Comparison of ENCODE assay signal across 28 cellular contexts in genomic region chr3:25508433-25508832, GRCh38.
DNase-seq lines count a peak whose midpoint lies in the region; ATAC-seq and TF ChIP-seq lines count a peak whose summit lies in the region.
"Had no signal": no experiment of that assay in that cellular context is flagged by ENCODE, and none has a peak within 500 bp of the region (broad histone marks: within the 10 kb centered on the region; RNA-seq: fewer than 3 reads in every experiment).

No MANE protein-coding gene starts in this region.

- peaks cover 48% of the 10 kb centered on the region for H3K4me1 Mint-ChIP-seq in type B pancreatic cell (ENCODE audit: unreplicated experiment)
- H3K4me1 Mint-ChIP-seq: activated naive CD8-positive, alpha-beta T cell treated with anti-CD3 and anti-CD28 coated beads, Interleukin-2, amount 10 ng/mL, durations not matched to agents 7 days and 5 days; CD4-positive, CD25-positive, alpha-beta regulatory T cell; naive thymus-derived CD4-positive, alpha-beta T cell; T-helper 17 cell had no signal

- H3K9me3 Mint-ChIP-seq in type B pancreatic cell, result peaks cover 11% of the 10 kb centered on the region
- H3K9me3 Mint-ChIP-seq: activated naive CD8-positive, alpha-beta T cell treated with anti-CD3 and anti-CD28 coated beads, Interleukin-2, amount 10 ng/mL, durations not matched to agents 7 days and 5 days had no signal

- H3K4me1 ChIP-seq in esophagus muscularis mucosa (peaks cover 50 to 76% (median 60%) of the 10 kb centered on the region in 4 donors), prostate gland (replicated peaks) (no peaks in the 10 kb centered on the region), upper lobe of left lung (peaks cover 0 to 6% (median 3%) of the 10 kb centered on the region in 4 donors)
- H3K4me1 ChIP-seq: body of pancreas, Peyer's patch had no signal

- H3K27me3 Mint-ChIP-seq in type B pancreatic cell, result no peaks in the 10 kb centered on the region

- H3K4me3 Mint-ChIP-seq in type B pancreatic cell, result no peak overlapping the region
- H3K4me3 Mint-ChIP-seq: activated naive CD8-positive, alpha-beta T cell treated with anti-CD3 and anti-CD28 coated beads, Interleukin-2, amount 10 ng/mL, durations not matched to agents 7 days and 5 days; CD4-positive, CD25-positive, alpha-beta regulatory T cell; naive thymus-derived CD4-positive, alpha-beta T cell; stimulated activated naive B cell treated with anti-CD40 and anti-IgM and Interleukin-4, amounts not matched to agents 10 μg/mL and 1 μg/mL and 100 μg/mL, for 72 hours; T-helper 17 cell had no signal

- TF ChIP-seq CTCF in esophagus muscularis mucosa (IDR thresholded peaks at IDR 0.05) (no peak), prostate gland (IDR thresholded peaks at IDR 0.05) (no peak), upper lobe of left lung (IDR thresholded peaks at IDR 0.05) (no peak), type B pancreatic cell (conservative IDR thresholded peaks at IDR 0.05) (no peak)

- H3K27me3 ChIP-seq in esophagus muscularis mucosa (no peaks in the 10 kb centered on the region), prostate gland (replicated peaks; ENCODE audit: insufficient read depth) (no peaks in the 10 kb centered on the region), upper lobe of left lung (no peaks in the 10 kb centered on the region)
- H3K27me3 ChIP-seq: body of pancreas, Peyer's patch had no signal

- H3K36me3 Mint-ChIP-seq in type B pancreatic cell, result peaks cover 34% of the 10 kb centered on the region
- H3K36me3 Mint-ChIP-seq: activated naive CD8-positive, alpha-beta T cell treated with anti-CD3 and anti-CD28 coated beads, Interleukin-2, amount 10 ng/mL, durations not matched to agents 7 days and 5 days; CD4-positive, CD25-positive, alpha-beta regulatory T cell; naive thymus-derived CD4-positive, alpha-beta T cell; stimulated activated naive B cell treated with anti-CD40 and anti-IgM and Interleukin-4, amounts not matched to agents 10 μg/mL and 1 μg/mL and 100 μg/mL, for 72 hours had no signal

- no peaks in the 10 kb centered on the region for H3K9me3 ChIP-seq in esophagus muscularis mucosa
- H3K9me3 ChIP-seq in prostate gland, result no peaks in the 10 kb centered on the region
- H3K9me3 ChIP-seq in upper lobe of left lung, result no peaks in the 10 kb centered on the region
- H3K9me3 ChIP-seq: body of pancreas, Peyer's patch had no signal

- peaks cover 0 to 10% (median 0%) of the 10 kb centered on the region in 4 donors for H3K36me3 ChIP-seq in esophagus muscularis mucosa
- no peaks in the 10 kb centered on the region for H3K36me3 ChIP-seq in prostate gland
- no peaks in the 10 kb centered on the region for H3K36me3 ChIP-seq in upper lobe of left lung
- H3K36me3 ChIP-seq: Peyer's patch had no signal

- no peak overlapping the region for H3K27ac Mint-ChIP-seq in type B pancreatic cell
- H3K27ac Mint-ChIP-seq: activated naive CD8-positive, alpha-beta T cell treated with anti-CD3 and anti-CD28 coated beads, Interleukin-2, amount 10 ng/mL, durations not matched to agents 7 days and 5 days; CD4-positive, CD25-positive, alpha-beta regulatory T cell; naive thymus-derived CD4-positive, alpha-beta T cell; stimulated activated naive B cell treated with anti-CD40 and anti-IgM and Interleukin-4, amounts not matched to agents 10 μg/mL and 1 μg/mL and 100 μg/mL, for 72 hours; T-helper 17 cell had no signal

- ATAC-seq in Right ventricle myocardium superior (ENCODE audit: poor library complexity), result peak; percentile 38
- no peak for ATAC-seq in left cardiac atrium
- no peak for ATAC-seq in upper lobe of left lung (ENCODE audit: low FRiP score in 2 of 2)
- ATAC-seq: body of pancreas; naive thymus-derived CD4-positive, alpha-beta T cell; stimulated activated naive B cell treated with anti-CD40 and anti-IgM and Interleukin-4, amounts not matched to agents 10 μg/mL and 1 μg/mL and 100 μg/mL, for 72 hours; T-helper 17 cell had no signal

- TF ChIP-seq POLR2A in esophagus muscularis mucosa (IDR thresholded peaks at IDR 0.05; ENCODE audit: low read depth) (no peak), prostate gland (IDR thresholded peaks at IDR 0.05) (no peak), upper lobe of left lung (IDR thresholded peaks at IDR 0.05) (no peak)

- H3K4me3 ChIP-seq in esophagus muscularis mucosa, result no peak overlapping the region
- no peak overlapping the region for H3K4me3 ChIP-seq in prostate gland
- H3K4me3 ChIP-seq in upper lobe of left lung, result no peak overlapping the region
- H3K4me3 ChIP-seq: body of pancreas, Peyer's patch had no signal

- intact Hi-C loops in Right ventricle myocardium superior (cut with DNase I), result no loop called here
- intact Hi-C loops in left cardiac atrium (cut with DNase I), result no loop called here
- intact Hi-C loops in esophagus muscularis mucosa (cut with DNase I), result no loop called here
- intact Hi-C loops in prostate gland (cut with DNase I), result loop anchor here (5.0 to 10.0 kb wide), 3 partner anchors 76 to 354 kb away; no protein-coding TSS in a partner anchor

- 21% methylated on average over 1 of the region's 1 CpG for WGBS in esophagus muscularis mucosa
- WGBS in prostate gland, result 54% methylated on average over 1 of the region's 1 CpG
- 50 to 76% methylated on average over 1 of the region's 1 CpG for WGBS in upper lobe of left lung, 2 donors

- no peak for DNase-seq in Right ventricle myocardium superior
- no peak for DNase-seq in left cardiac atrium
- DNase-seq in esophagus muscularis mucosa (ENCODE audit: extremely low spot score), result no peak
- no peak for DNase-seq in prostate gland (ENCODE audit: low spot score)
- DNase-seq in upper lobe of left lung, result no peak
- DNase-seq in amygdala (lab: John Stamatoyannopoulos, UW), result no peak
- no peak for DNase-seq in type B pancreatic cell (ENCODE audit: extremely low spot score, unreplicated experiment)
- no peak for DNase-seq in T-helper 9 cell
- DNase-seq: 8988T; activated CD4-positive, alpha-beta T cell treated with anti-CD3 and anti-CD28 coated beads for 4 hours; activated CD8-positive, alpha-beta memory T cell treated with anti-CD3 and anti-CD28 coated beads for 24 hours; activated effector memory CD4-positive, alpha-beta T cell treated with anti-CD3 and anti-CD28 coated beads, Interleukin-2, amount 50 U/mL, for 16 hours; activated naive CD8-positive, alpha-beta T cell treated with anti-CD3 and anti-CD28 coated beads, Interleukin-2, amount 10 ng/mL, durations not matched to agents 7 days and 5 days; body of pancreas; CD4-positive, CD25-positive, alpha-beta regulatory T cell; KG1; MM.1S; naive thymus-derived CD4-positive, alpha-beta T cell; NCI-H1417; NCI-H2081 treated with DMSO at 0.1 percent for 48 hours; NCI-H226; NCI-H69; nucleus accumbens; Peyer's patch; retina; stimulated activated CD4-positive, alpha-beta T cell treated with anti-CD3 and anti-CD28 coated beads, Interleukin-4, amount 100 ng/mL, for 4 hours; stimulated activated naive B cell treated with anti-CD40 and anti-IgM and Interleukin-4, amounts not matched to agents 10 μg/mL and 1 μg/mL and 100 μg/mL, for 72 hours; T-helper 17 cell had no signal

- peak; percentile 20 for TF ChIP-seq EP300 in esophagus muscularis mucosa (IDR thresholded peaks at IDR 0.05)
- TF ChIP-seq EP300 in upper lobe of left lung (IDR thresholded peaks at IDR 0.05), result no peak

- H3K27ac ChIP-seq in esophagus muscularis mucosa (replicated peaks in 1 of 4) (peak overlapping the region; percentile 86 to 90 (median 87)), prostate gland (peak overlapping the region; percentile 36 to 56), upper lobe of left lung (peak overlapping the region in 3 of 4 donors; percentile 4 to 55 (median 45))
- H3K27ac ChIP-seq: body of pancreas, Peyer's patch had no signal
